Comparison of ENCODE assay signal across 8 cellular contexts in genomic region chr6:33585403-33586107, GRCh38. TPM values are rescaled to one million over a fixed set of nuclear protein-coding genes. Genes with fewer than 3 reads are reported as not detected.
DNase-seq lines count a peak whose midpoint lies in the region; ATAC-seq lines count a peak whose summit lies in the region.

No MANE protein-coding gene starts in this region.

- peaks cover 24% of the 10 kb centered on the region for H3K4me1 Mint-ChIP-seq in activated CD4-positive, alpha-beta memory T cell treated with anti-CD3 and anti-CD28 coated beads for 36 hours (ENCODE audit: low read depth)

- intact Hi-C loops in activated CD4-positive, alpha-beta memory T cell treated with anti-CD3 and anti-CD28 coated beads for 36 hours (cut with micrococcal nuclease) = loop anchor here (1.0 to 2.0 kb wide), 4 partner anchors 35 to 177 kb away; partner anchors contain the start of gene ITPR3

- ATAC-seq in HG03432 (IDR thresholded peaks at IDR 0.05; ENCODE audit: unreplicated experiment) = peak; percentile 59

- H3K36me3 Mint-ChIP-seq in activated CD4-positive, alpha-beta memory T cell treated with anti-CD3 and anti-CD28 coated beads for 36 hours = no peaks in the 10 kb centered on the region

- peak overlapping the region; percentile 71 for H3K4me3 Mint-ChIP-seq in activated CD4-positive, alpha-beta memory T cell treated with anti-CD3 and anti-CD28 coated beads for 36 hours

- peak overlapping the region; percentile 89 for H3K27ac Mint-ChIP-seq in activated CD4-positive, alpha-beta memory T cell treated with anti-CD3 and anti-CD28 coated beads for 36 hours

- no peaks in the 10 kb centered on the region for H3K9me3 Mint-ChIP-seq in activated CD4-positive, alpha-beta memory T cell treated with anti-CD3 and anti-CD28 coated beads for 36 hours

- peak; percentile 59 for DNase-seq in SIG-M5 treated with dmso at 0.1 percent for 504 hours (lab: John Stamatoyannopoulos, UW; ENCODE audit: unreplicated experiment)
- no peak for DNase-seq in SIG-M5 (lab: John Stamatoyannopoulos, UW)
- DNase-seq in NCI-H748 (lab: John Stamatoyannopoulos, UW; ENCODE audit: unreplicated experiment) = peak; percentile 83
- DNase-seq in activated CD4-positive, alpha-beta memory T cell treated with anti-CD3 and anti-CD28 coated beads for 36 hours = peak; percentile 94
- DNase-seq in dermis microvascular lymphatic vessel endothelial cell (ENCODE audit: low read depth in 2 of 2) = peak; percentile 65 to 77
- peak; percentile 78 to 86 for DNase-seq in lung microvascular endothelial cell (ENCODE audit: low read depth in 2 of 2)
- DNase-seq in stimulated activated CD8-positive, alpha-beta memory T cell treated with anti-CD3 and anti-CD28 coated beads, Interleukin-15, amount 100 ng/mL, for 24 hours (ENCODE audit: low read depth) = peak; percentile 89

- no peaks in the 10 kb centered on the region for H3K27me3 Mint-ChIP-seq in activated CD4-positive, alpha-beta memory T cell treated with anti-CD3 and anti-CD28 coated beads for 36 hours

- CTCF ChIA-PET in activated CD4-positive, alpha-beta memory T cell treated with anti-CD3 and anti-CD28 coated beads for 36 hours (lab: Charles Lee) = interaction anchor here (0.6 to 4.7 kb wide), 20 partner anchors 9 to 167 kb away, joined by 3 to 42 read pairs (median 4); partner anchors contain the start of genes ITPR3 and UQCC2

- POLR2A ChIA-PET in activated CD4-positive, alpha-beta memory T cell treated with anti-CD3 and anti-CD28 coated beads for 36 hours (lab: Charles Lee) = interaction anchor here (1.0 to 1.1 kb wide), 2 partner anchors 36 to 126 kb away, joined by 3 to 4 read pairs; partner anchors contain the start of genes ITPR3 and UQCC2

RNA-seq across cellular contexts. Expression of gene BAK1, which starts 5.5 kb away (rescaled TPM):
- total RNA-seq in activated CD4-positive, alpha-beta memory T cell treated with anti-CD3 and anti-CD28 coated beads for 36 hours = 10 to 100 TPM; 56.3 to 57.7 TPM
- total RNA-seq in dermis microvascular lymphatic vessel endothelial cell (21.2 and 22.7 TPM in 2 replicates), lung microvascular endothelial cell (12.3 and 15.3 TPM in 2 replicates)

RNA-seq across cellular contexts. Expression of gene ITPR3, which starts 35.6 kb away (rescaled TPM):
- total RNA-seq in activated CD4-positive, alpha-beta memory T cell treated with anti-CD3 and anti-CD28 coated beads for 36 hours = 10 to 100 TPM; 41.6 to 45.6 TPM
- total RNA-seq in dermis microvascular lymphatic vessel endothelial cell (13.3 and 17.8 TPM in 2 replicates), lung microvascular endothelial cell (6.7 and 16.8 TPM in 2 replicates)
